Comparison of ENCODE assay signal across 19 cellular contexts in genomic region chr15:63895194-63895593, GRCh38.
A peak's percentile ranks its signal among the peaks of the same experiment; 100 is the strongest.
DNase-seq lines count a peak whose midpoint lies in the region; ATAC-seq and TF ChIP-seq lines count a peak whose summit lies in the region.
"Had no signal": no experiment of that assay in that cellular context is flagged by ENCODE, and none has a peak within 500 bp of the region (broad histone marks: within the 10 kb centered on the region; RNA-seq: fewer than 3 reads in every experiment).

No MANE protein-coding gene starts in this region.

- no peaks in the 10 kb centered on the region for H3K36me3 Mint-ChIP-seq in CD4-positive, CD25-positive, alpha-beta regulatory T cell
- H3K36me3 Mint-ChIP-seq in natural killer cell: no peaks in the 10 kb centered on the region
- H3K36me3 Mint-ChIP-seq in activated T-helper 17 cell treated with anti-CD3 and anti-CD28 coated beads, Interleukin-2, amount 50 U/mL, for 72 hours (ENCODE audit: low read depth): no peaks in the 10 kb centered on the region

- H3K4me1 Mint-ChIP-seq in CD4-positive, CD25-positive, alpha-beta regulatory T cell: peaks cover 22 to 65% (median 36%) of the 10 kb centered on the region in 4 donors
- peaks cover 89 to 90% of the 10 kb centered on the region in 2 donors for H3K4me1 Mint-ChIP-seq in natural killer cell
- H3K4me1 Mint-ChIP-seq in activated T-helper 17 cell treated with anti-CD3 and anti-CD28 coated beads, Interleukin-2, amount 50 U/mL, for 72 hours: peaks cover 31% of the 10 kb centered on the region

- no peak overlapping the region for H3K4me3 ChIP-seq in CD4-positive, CD25-positive, alpha-beta regulatory T cell (ENCODE audit: low read depth, low read length)
- H3K4me3 ChIP-seq in WERI-Rb-1 (ENCODE audit: low read depth, low read length) (no peak overlapping the region), A673 (ENCODE audit: low read depth, low read length, poor library complexity, severe bottlenecking) (no peak overlapping the region)
- H3K4me3 ChIP-seq: ascending aorta, mucosa of descending colon, testis had no signal

- TF ChIP-seq CTCF in WERI-Rb-1 (IDR thresholded peaks at IDR 0.05; ENCODE audit: low read depth, low read length) (no peak), natural killer cell (IDR thresholded peaks at IDR 0.05) (no peak), A673 (conservative IDR thresholded peaks at IDR 0.05; ENCODE audit: low read depth, low read length) (no peak)

- ATAC-seq in CD4-positive, CD25-positive, alpha-beta regulatory T cell (ENCODE audit: low read depth in 2 of 2): no peak
- no peak for ATAC-seq in natural killer cell
- no peak for ATAC-seq in activated T-helper 17 cell treated with anti-CD3 and anti-CD28 coated beads, Interleukin-2, amount 50 U/mL, for 72 hours (replicated peaks)
- ATAC-seq: left ventricle myocardium superior, mucosa of descending colon had no signal

- H3K27ac Mint-ChIP-seq in CD4-positive, CD25-positive, alpha-beta regulatory T cell: peak overlapping the region; percentile 62 to 88 (median 84)
- peak overlapping the region; percentile 75 to 96 for H3K27ac Mint-ChIP-seq in natural killer cell
- no peak overlapping the region for H3K27ac Mint-ChIP-seq in activated T-helper 17 cell treated with anti-CD3 and anti-CD28 coated beads, Interleukin-2, amount 50 U/mL, for 72 hours
- H3K27ac Mint-ChIP-seq: HFFc6 had no signal

- POLR2A ChIA-PET in A673 (lab: Charles Lee; ENCODE audit: low non-redundant PET): no interaction called here

- H3K9me3 ChIP-seq in CD4-positive, CD25-positive, alpha-beta regulatory T cell (ENCODE audit: control insufficient read depth in 2 of 2, low read length in 2 of 2): no peaks in the 10 kb centered on the region
- no peaks in the 10 kb centered on the region for H3K9me3 ChIP-seq in WERI-Rb-1 (ENCODE audit: severe bottlenecking)
- no peaks in the 10 kb centered on the region for H3K9me3 ChIP-seq in A673 (ENCODE audit: low read depth, low read length, poor library complexity, severe bottlenecking)
- H3K9me3 ChIP-seq: ascending aorta, mucosa of descending colon, testis had no signal

- H3K9me3 Mint-ChIP-seq in CD4-positive, CD25-positive, alpha-beta regulatory T cell: peaks cover 0 to 4% (median 0%) of the 10 kb centered on the region in 7 donors
- no peaks in the 10 kb centered on the region for H3K9me3 Mint-ChIP-seq in natural killer cell
- no peaks in the 10 kb centered on the region for H3K9me3 Mint-ChIP-seq in activated T-helper 17 cell treated with anti-CD3 and anti-CD28 coated beads, Interleukin-2, amount 50 U/mL, for 72 hours
- H3K9me3 Mint-ChIP-seq: HFFc6 had no signal

- in situ Hi-C loops in KBM-7 (cut with MboI; ENCODE audit: low pct_unique_long_range_greater_than_20kb, low sequenced_read_pairs): no loop called here

- H3K27ac ChIP-seq in CD4-positive, CD25-positive, alpha-beta regulatory T cell (ENCODE audit: insufficient read depth, low read length, poor library complexity, severe bottlenecking): no peak overlapping the region
- no peak overlapping the region for H3K27ac ChIP-seq in WERI-Rb-1
- no peak overlapping the region for H3K27ac ChIP-seq in A673 (ENCODE audit: low read depth, low read length, poor library complexity, severe bottlenecking)
- H3K27ac ChIP-seq: ascending aorta, HL-60, testis had no signal

- no TSS peak for BruUV-seq in A673 (replicated peaks; lab: Mats Ljungman, UMichigan)

- H3K4me1 ChIP-seq in CD4-positive, CD25-positive, alpha-beta regulatory T cell (ENCODE audit: control insufficient read depth, insufficient read depth, low read length, poor library complexity, severe bottlenecking): peaks cover 33% of the 10 kb centered on the region
- H3K4me1 ChIP-seq in A673 (ENCODE audit: insufficient read depth, low read length, poor library complexity, severe bottlenecking): no peaks in the 10 kb centered on the region
- H3K4me1 ChIP-seq: ascending aorta had no signal

- no peaks in the 10 kb centered on the region for H3K36me3 ChIP-seq in CD4-positive, CD25-positive, alpha-beta regulatory T cell (ENCODE audit: control insufficient read depth, insufficient read depth, low read length)
- H3K36me3 ChIP-seq in WERI-Rb-1 (no peaks in the 10 kb centered on the region), A673 (ENCODE audit: insufficient read depth, low read length, poor library complexity, severe bottlenecking) (no peaks in the 10 kb centered on the region)
- H3K36me3 ChIP-seq: ascending aorta had no signal

- no peak overlapping the region for H3K4me3 Mint-ChIP-seq in CD4-positive, CD25-positive, alpha-beta regulatory T cell
- peak overlapping the region; percentile 83 for H3K4me3 Mint-ChIP-seq in natural killer cell
- no peak overlapping the region for H3K4me3 Mint-ChIP-seq in activated T-helper 17 cell treated with anti-CD3 and anti-CD28 coated beads, Interleukin-2, amount 50 U/mL, for 72 hours
- H3K4me3 Mint-ChIP-seq: HFFc6 had no signal

- intact Hi-C loops in natural killer cell (cut with micrococcal nuclease) (loop anchor here (5.0 to 10.0 kb wide), 3 partner anchors 42 to 700 kb away; partner anchors contain the start of gene DAPK2), A673 (cut with micrococcal nuclease; ENCODE audit: unreplicated experiment) (loop anchor here (10.0 kb wide), 2 partner anchors 170 to 610 kb away; no protein-coding TSS in a partner anchor)

- CTCF ChIA-PET in A673 (lab: Charles Lee): interaction anchor here (0.5 kb wide), 1 partner anchor 171 kb away, joined by 4 read pairs; no protein-coding TSS in a partner anchor

- H3K27me3 ChIP-seq in CD4-positive, CD25-positive, alpha-beta regulatory T cell (ENCODE audit: control insufficient read depth, insufficient read depth, low read length): no peaks in the 10 kb centered on the region
- no peaks in the 10 kb centered on the region for H3K27me3 ChIP-seq in WERI-Rb-1 (ENCODE audit: insufficient read depth, low read depth, severe bottlenecking)
- H3K27me3 ChIP-seq in A673 (replicated peaks; ENCODE audit: insufficient read depth, low read depth, low read length, poor library complexity): no peaks in the 10 kb centered on the region
- H3K27me3 ChIP-seq: ascending aorta, testis had no signal

- H3K27me3 Mint-ChIP-seq in CD4-positive, CD25-positive, alpha-beta regulatory T cell: peaks cover 4% of the 10 kb centered on the region
- H3K27me3 Mint-ChIP-seq in natural killer cell (ENCODE audit: low read depth in 2 of 2): no peaks in the 10 kb centered on the region
- no peaks in the 10 kb centered on the region for H3K27me3 Mint-ChIP-seq in activated T-helper 17 cell treated with anti-CD3 and anti-CD28 coated beads, Interleukin-2, amount 50 U/mL, for 72 hours

- no peak for DNase-seq in CD4-positive, CD25-positive, alpha-beta regulatory T cell
- DNase-seq in KBM-7 (peak; percentile 34), WERI-Rb-1 (peak; percentile 48), natural killer cell (no peak), A673 (ENCODE audit: low spot score) (no peak), SW480 (ENCODE audit: low spot score) (no peak)
- DNase-seq: activated CD8-positive, alpha-beta memory T cell treated with anti-CD3 and anti-CD28 coated beads, Interleukin-2, amount 50 U/mL, for 4 hours; activated gamma-delta T cell treated with Interleukin-2 at 50 U/mL for 16 hours; glutamatergic neuron; HFFc6; left ventricle myocardium superior; mucosa of descending colon; NCI-H187; NCI-H446 treated with DMSO at 0.1 percent for 48 hours; occipital lobe; testis had no signal

Comparison
In these comparisons a context has a peak if more than half of its experiments do, and no peak if none do; other contexts are left out.
1. DNase-seq: peak in KBM-7 (single experiment) and WERI-Rb-1 (single experiment); none in CD4-positive, CD25-positive, alpha-beta regulatory T cell (0 of 3), natural killer cell (single experiment), A673 (single experiment) and SW480 (single experiment).